In the genomic region with DNA sequence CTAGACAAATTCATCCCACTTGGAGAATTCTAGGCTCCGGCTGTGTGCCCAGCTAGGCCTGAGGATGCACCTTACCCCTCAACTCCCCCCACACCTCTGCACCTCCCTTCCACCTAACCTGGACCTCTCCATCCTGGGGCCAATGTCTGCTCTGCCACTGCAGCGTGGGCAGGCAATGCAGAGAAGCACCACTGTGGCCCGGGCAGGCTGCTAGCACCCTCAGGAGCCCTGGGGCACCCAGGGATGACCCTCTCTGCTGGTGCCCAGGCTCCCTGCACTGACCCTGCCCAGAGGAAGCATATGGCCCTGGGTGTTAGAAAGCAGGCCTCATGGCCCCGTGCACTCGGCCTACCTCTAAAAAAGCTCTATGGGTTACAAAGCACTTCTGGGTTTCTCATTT, we compare ENCODE assay signal across 24 cellular contexts.
"Had no signal": no experiment of that assay in that cellular context is flagged by ENCODE, and none has a peak within 500 bp of the region (broad histone marks: within the 10 kb centered on the region; RNA-seq: fewer than 3 reads in every experiment).

No MANE protein-coding gene starts in this region.

- H3K9me3 ChIP-seq: breast epithelium, SK-N-SH had no signal

- DNase-seq: activated CD4-positive, CD25-positive, alpha-beta regulatory T cell; activated CD8-positive, alpha-beta memory T cell treated with anti-CD3 and anti-CD28 coated beads, Interleukin-2, amount 50 U/mL, for 48 hours; activated CD8-positive, alpha-beta T cell treated with anti-CD3 and anti-CD28 coated beads for 36 hours; activated effector memory CD4-positive, alpha-beta T cell treated with Interleukin-2 at 50 U/mL for 16 hours; activated naive CD4-positive, alpha-beta T cell; activated T-cell treated with anti-CD3 and anti-CD28 coated beads, Interleukin-2, amount 50 U/mL, for 1 hour; aorta; KBM-7; NCI-H1092; NCI-H1417; NCI-H1694; NCI-H2029 treated with DMSO at 0.1 percent for 48 hours; NCI-H345; NCI-H510A; NCI-H526 treated with DMSO at 0.1 percent for 48 hours; NK-92 treated with Interleukin-12 subunit alpha and Interleukin-12 subunit beta, amount 100 ng/mL, for 24 hours; OCI-M1; RPMI8226; SK-N-SH; T-helper 1 cell had no signal

- H3K4me1 ChIP-seq: breast epithelium had no signal

- H3K27me3 ChIP-seq: breast epithelium had no signal

- H3K4me3 ChIP-seq: breast epithelium had no signal

- H3K36me3 ChIP-seq: breast epithelium had no signal

- H3K27ac ChIP-seq: VCaP had no signal

- ATAC-seq: activated CD8-positive, alpha-beta T cell treated with anti-CD3 and anti-CD28 coated beads for 36 hours; Panc1; Right ventricle myocardium inferior had no signal
